ENCODE assay signal across 6 cellular contexts in genomic region chr5:140595538-140595937, GRCh38. TPM values are rescaled to one million over a fixed set of nuclear protein-coding genes. Genes with fewer than 3 reads are reported as not detected.
DNase-seq lines count a peak whose midpoint lies in the region; ATAC-seq and TF ChIP-seq lines count a peak whose summit lies in the region.
"Had no signal": no experiment of that assay in that cellular context is flagged by ENCODE, and none has a peak within 500 bp of the region (broad histone marks: within the 10 kb centered on the region; RNA-seq: fewer than 3 reads in every experiment).

No MANE protein-coding gene starts in this region.

- no peaks in the 10 kb centered on the region for H3K9me3 Mint-ChIP-seq in stimulated activated naive B cell treated with anti-CD40 and anti-IgM and Interleukin-4, amounts not matched to agents 10 μg/mL and 1 μg/mL and 100 μg/mL, for 72 hours

- TF ChIP-seq CTCF in esophagus squamous epithelium (IDR thresholded peaks at IDR 0.05), result no peak

- 39 to 40% methylated on average over 3 of the region's 3 CpGs for WGBS in esophagus squamous epithelium, 2 donors

- H3K27me3 Mint-ChIP-seq in stimulated activated naive B cell treated with anti-CD40 and anti-IgM and Interleukin-4, amounts not matched to agents 10 μg/mL and 1 μg/mL and 100 μg/mL, for 72 hours, result peaks cover 16 to 48% of the 10 kb centered on the region in 2 donors

- H3K36me3 Mint-ChIP-seq in stimulated activated naive B cell treated with anti-CD40 and anti-IgM and Interleukin-4, amounts not matched to agents 10 μg/mL and 1 μg/mL and 100 μg/mL, for 72 hours, result no peaks in the 10 kb centered on the region

- no peaks in the 10 kb centered on the region for H3K36me3 ChIP-seq in esophagus squamous epithelium

- ATAC-seq in stimulated activated naive B cell treated with anti-CD40 and anti-IgM and Interleukin-4, amounts not matched to agents 10 μg/mL and 1 μg/mL and 100 μg/mL, for 72 hours (replicated peaks), result peak; percentile 73
- no peak for ATAC-seq in HG02938 (IDR thresholded peaks at IDR 0.05; ENCODE audit: unreplicated experiment)
- ATAC-seq in GM21717 (IDR thresholded peaks at IDR 0.05; ENCODE audit: unreplicated experiment), result no peak

- no peak overlapping the region for H3K27ac Mint-ChIP-seq in stimulated activated naive B cell treated with anti-CD40 and anti-IgM and Interleukin-4, amounts not matched to agents 10 μg/mL and 1 μg/mL and 100 μg/mL, for 72 hours

- H3K4me3 Mint-ChIP-seq in stimulated activated naive B cell treated with anti-CD40 and anti-IgM and Interleukin-4, amounts not matched to agents 10 μg/mL and 1 μg/mL and 100 μg/mL, for 72 hours, result no peak overlapping the region

- H3K9me3 ChIP-seq in esophagus squamous epithelium, result no peaks in the 10 kb centered on the region

- no peaks in the 10 kb centered on the region for H3K27me3 ChIP-seq in esophagus squamous epithelium

- H3K4me3 ChIP-seq in esophagus squamous epithelium, result no peak overlapping the region

- TF ChIP-seq POLR2A in esophagus squamous epithelium (IDR thresholded peaks at IDR 0.05), result no peak

- peaks cover 0 to 31% (median 6%) of the 10 kb centered on the region in 3 donors for H3K4me1 ChIP-seq in esophagus squamous epithelium

- peak overlapping the region in 3 of 4 donors; percentile 14 to 65 (median 36) for H3K27ac ChIP-seq in esophagus squamous epithelium

- H3K4me1 Mint-ChIP-seq in stimulated activated naive B cell treated with anti-CD40 and anti-IgM and Interleukin-4, amounts not matched to agents 10 μg/mL and 1 μg/mL and 100 μg/mL, for 72 hours, result peaks cover 5 to 9% of the 10 kb centered on the region in 2 donors

- DNase-seq in NCI-H69 (lab: John Stamatoyannopoulos, UW) (peak; percentile 45), esophagus squamous epithelium (lab: John Stamatoyannopoulos, UW) (no peak)
- no peak for DNase-seq in stimulated activated naive B cell treated with anti-CD40 and anti-IgM and Interleukin-4, amounts not matched to agents 10 μg/mL and 1 μg/mL and 100 μg/mL, for 72 hours

- intact Hi-C loops in esophagus squamous epithelium (cut with DNase I), result no loop called here

RNA-seq across cellular contexts. Expression of gene SLC35A4, which starts 30.9 kb away (rescaled TPM):
- 10 to 100 TPM; 41.4 to 56.9 (median 52.6) TPM for total RNA-seq in esophagus squamous epithelium

RNA-seq across cellular contexts. Expression of gene APBB3, which starts 31.1 kb away (rescaled TPM):
- total RNA-seq in esophagus squamous epithelium, result 10 to 100 TPM in 1 of 4 donors, 1 to 10 TPM in 3; 3.4 to 10.5 (median 6.5) TPM

RNA-seq across cellular contexts. Expression of gene CD14, which starts 37.4 kb away (rescaled TPM):
- 10 to 100 TPM in 3 of 4 donors, 1 to 10 TPM in 1; 7.6 to 58.1 (median 30.9) TPM for total RNA-seq in esophagus squamous epithelium
- total RNA-seq: HT1080 had no signal

RNA-seq across cellular contexts. Expression of gene SRA1, which starts 38.3 kb away (rescaled TPM):
- total RNA-seq in esophagus squamous epithelium, result 10 to 100 TPM; 17.4 to 22.3 (median 21.0) TPM

RNA-seq across cellular contexts. Expression of gene TMCO6, which starts 43.7 kb away (rescaled TPM):
- total RNA-seq in esophagus squamous epithelium, result 10 to 100 TPM; 18.4 to 46.7 (median 28.2) TPM

Comparison
In these comparisons a context has a peak if more than half of its experiments do, and no peak if none do; other contexts are left out.
1. ATAC-seq: peak in stimulated activated naive B cell treated with anti-CD40 and anti-IgM and Interleukin-4, amounts not matched to agents 10 μg/mL and 1 μg/mL and 100 μg/mL, for 72 hours (2 of 2); none in HG02938 (single experiment) and GM21717 (single experiment).